ENCODE assay signal across 12 cellular contexts in genomic region chr10:7488418-7488829, GRCh38.
A peak's percentile ranks its signal among the peaks of the same experiment; 100 is the strongest.
DNase-seq lines count a peak whose midpoint lies in the region; ATAC-seq, FAIRE-seq and TF ChIP-seq lines count a peak whose summit lies in the region.
"Had no signal": no experiment of that assay in that cellular context is flagged by ENCODE, and none has a peak within 500 bp of the region (broad histone marks: within the 10 kb centered on the region; RNA-seq: fewer than 3 reads in every experiment).

No MANE protein-coding gene starts in this region.

- CTCF ChIA-PET in Caco-2 (lab: Charles Lee): no interaction called here

- H3K36me3 Mint-ChIP-seq in glutamatergic neuron (ENCODE audit: unreplicated experiment) (peaks cover 4% of the 10 kb centered on the region), Caco-2 (ENCODE audit: insufficient read depth, unreplicated experiment) (no peaks in the 10 kb centered on the region)
- H3K36me3 Mint-ChIP-seq: CD4-positive, CD25-positive, alpha-beta regulatory T cell; memory B cell had no signal

- H3K4me3 Mint-ChIP-seq in glutamatergic neuron (ENCODE audit: unreplicated experiment) (no peak overlapping the region), Caco-2 (ENCODE audit: unreplicated experiment) (no peak overlapping the region)
- H3K4me3 Mint-ChIP-seq: memory B cell had no signal

- H3K27me3 ChIP-seq in Caco-2 (replicated peaks; ENCODE audit: control insufficient read depth, insufficient read depth, low read length): peaks cover 2% of the 10 kb centered on the region; the same call in 1 of the 2 replicates

- H3K4me1 ChIP-seq in Caco-2: no peaks in the 10 kb centered on the region

- TF ChIP-seq CTCF in NB4 (IDR thresholded peaks at IDR 0.05; ENCODE audit: low read depth, low read length): no peak
- TF ChIP-seq CTCF in epithelial cell of esophagus (IDR thresholded peaks at IDR 0.05; ENCODE audit: insufficient read depth, low read depth, low read length, missing control alignments): no peak
- TF ChIP-seq CTCF in glutamatergic neuron (IDR thresholded peaks at IDR 0.05; ENCODE audit: partially characterized antibody, unreplicated experiment): no peak
- TF ChIP-seq CTCF in Caco-2 (IDR thresholded peaks at IDR 0.05; ENCODE audit: insufficient read depth in 1 of 2, low read depth in 1 of 2, low read length in 1 of 2, severe bottlenecking in 1 of 2, unreplicated experiment in 1 of 2): no peak

- no peak for ATAC-seq in GM18517 (IDR thresholded peaks at IDR 0.05; ENCODE audit: unreplicated experiment)
- no peak for ATAC-seq in HG02852 (IDR thresholded peaks at IDR 0.05; ENCODE audit: unreplicated experiment)

- POLR2A ChIA-PET in Caco-2 (lab: Charles Lee): no interaction called here

- H3K9me3 Mint-ChIP-seq in glutamatergic neuron (ENCODE audit: unreplicated experiment) (no peaks in the 10 kb centered on the region), Caco-2 (ENCODE audit: unreplicated experiment) (no peaks in the 10 kb centered on the region)

- no TSS peak for BruUV-seq in Caco-2 (replicated peaks; lab: Mats Ljungman, UMichigan)

- no peaks in the 10 kb centered on the region for H3K36me3 ChIP-seq in Caco-2 (ENCODE audit: control insufficient read depth, insufficient read depth, low read length)

- H3K4me1 Mint-ChIP-seq in glutamatergic neuron (ENCODE audit: low read depth, unreplicated experiment): peaks cover 43% of the 10 kb centered on the region
- H3K4me1 Mint-ChIP-seq in Caco-2 (ENCODE audit: low read depth, unreplicated experiment): no peaks in the 10 kb centered on the region

- no peak for TF ChIP-seq POLR2A in NB4 (IDR thresholded peaks at IDR 0.05; ENCODE audit: extremely low read depth, insufficient read length)

- DNase-seq in GM18507 (ENCODE audit: extremely low spot score, insufficient read length, low read depth): no peak
- peak; percentile 48 for DNase-seq in NB4 (ENCODE audit: low read depth)
- peak; percentile 7 for DNase-seq in epithelial cell of esophagus (ENCODE audit: low read depth)
- DNase-seq in non-pigmented ciliary epithelial cell (ENCODE audit: low read depth): peak; percentile 2
- no peak for DNase-seq in glutamatergic neuron
- DNase-seq in Caco-2: no peak
- DNase-seq: activated CD8-positive, alpha-beta memory T cell treated with anti-CD3 and anti-CD28 coated beads, Interleukin-2, amount 50 U/mL, for 4 hours; CD4-positive, CD25-positive, alpha-beta regulatory T cell had no signal

- H3K4me3 ChIP-seq in NB4 (ENCODE audit: low read depth, low read length) (no peak overlapping the region), epithelial cell of esophagus (ENCODE audit: low read length) (no peak overlapping the region), Caco-2 (ENCODE audit: low read depth, low read length) (no peak overlapping the region)
- H3K4me3 ChIP-seq: skin epidermis had no signal

- H3K27me3 Mint-ChIP-seq in glutamatergic neuron (ENCODE audit: unreplicated experiment) (peaks cover 1% of the 10 kb centered on the region), Caco-2 (ENCODE audit: insufficient read depth, unreplicated experiment) (peaks cover 24% of the 10 kb centered on the region)
- H3K27me3 Mint-ChIP-seq: CD4-positive, CD25-positive, alpha-beta regulatory T cell; memory B cell had no signal

- H3K27ac Mint-ChIP-seq in glutamatergic neuron (ENCODE audit: unreplicated experiment) (no peak overlapping the region), Caco-2 (ENCODE audit: unreplicated experiment) (no peak overlapping the region)
- H3K27ac Mint-ChIP-seq: memory B cell had no signal

- H3K9me3 ChIP-seq in Caco-2: no peaks in the 10 kb centered on the region

- peak; percentile 56 for FAIRE-seq in GM18507 (lab: Jason Lieb, UNC)

- intact Hi-C loops in Caco-2 (cut with micrococcal nuclease; ENCODE audit: unreplicated experiment): no loop called here

Comparison
In these comparisons a context has a peak if more than half of its experiments do, and no peak if none do; other contexts are left out.
1. DNase-seq: peak in NB4 (single experiment), epithelial cell of esophagus (single experiment) and non-pigmented ciliary epithelial cell (single experiment); none in GM18507 (single experiment), glutamatergic neuron (single experiment) and Caco-2 (0 of 2).